22 cellular contexts compared by ENCODE assay signal in the genomic region with DNA sequence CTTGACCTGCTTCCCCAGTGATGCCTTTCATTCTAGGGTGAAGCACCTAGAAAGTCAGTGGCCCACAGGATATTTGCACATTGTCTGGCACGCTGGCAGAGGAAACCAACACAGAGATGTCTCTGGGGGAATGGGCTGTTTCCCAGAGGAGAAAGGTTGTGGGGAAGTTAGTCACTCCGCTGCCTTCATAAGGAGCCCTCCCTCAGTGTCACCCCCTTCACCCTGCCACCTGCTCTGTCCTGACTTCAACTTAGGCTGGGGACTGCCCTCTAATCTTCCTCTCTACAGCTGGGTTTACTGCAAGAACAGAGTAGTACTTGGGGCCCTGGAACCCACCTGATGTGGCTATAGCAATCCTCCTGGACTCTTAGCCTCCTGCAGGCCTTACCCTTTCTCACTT. TPM values are rescaled to one million over a fixed set of nuclear protein-coding genes. Genes with fewer than 3 reads are reported as not detected.
DNase-seq lines count a peak whose midpoint lies in the region; ATAC-seq, FAIRE-seq and TF ChIP-seq lines count a peak whose summit lies in the region.
"Had no signal": no experiment of that assay in that cellular context is flagged by ENCODE, and none has a peak within 500 bp of the region (broad histone marks: within the 10 kb centered on the region; RNA-seq: fewer than 3 reads in every experiment).

No MANE protein-coding gene starts in this region.

- 36 to 68% methylated on average over 2 of the region's 2 CpGs for WGBS in thyroid gland, 2 donors

- H3K4me1 Mint-ChIP-seq in progenitor cell of endocrine pancreas (ENCODE audit: low read depth), result peaks cover 15% of the 10 kb centered on the region

- DNase-seq in cardiac muscle cell (ENCODE audit: low read depth in 1 of 2, low spot score in 1 of 2), result no peak
- DNase-seq in left cardiac atrium, result no peak
- peak; percentile 60 for DNase-seq in NCI-H82 (lab: John Stamatoyannopoulos, UW)
- DNase-seq in erythroblast (lab: John Stamatoyannopoulos, UW), result no peak
- DNase-seq in thyroid gland, result peak; percentile 28 to 30
- DNase-seq in mucosa of descending colon, result no peak
- no peak for DNase-seq in H54 (ENCODE audit: insufficient read length, low spot score)
- no peak for DNase-seq in progenitor cell of endocrine pancreas (ENCODE audit: low spot score, unreplicated experiment)
- DNase-seq: 8988T; BE2C; Calu3; CD8-positive, alpha-beta T cell; GOT3; NCI-H1105 treated with DMSO at 0.1 percent for 48 hours; NCI-H1694; NCI-H2081 treated with DMSO at 0.1 percent for 48 hours; NCI-H510A; NCI-H748 treated with DMSO at 0.1 percent for 48 hours; OCI-M1; SIG-M5 had no signal

- TF ChIP-seq POLR2A in erythroblast (IDR thresholded peaks at IDR 0.05; ENCODE audit: low read length) (peak; percentile 22), thyroid gland (IDR thresholded peaks at IDR 0.05) (no peak), H54 (IDR thresholded peaks at IDR 0.05; ENCODE audit: low read depth, low read length) (no peak)

- FAIRE-seq in H54 (lab: Jason Lieb, UNC), result no peak
- FAIRE-seq: GM12878, K562 had no signal

- ATAC-seq in left cardiac atrium (no peak), mucosa of descending colon (no peak)
- ATAC-seq: CD8-positive, alpha-beta T cell; GM12878 had no signal

- H3K27me3 ChIP-seq in cardiac muscle cell (no peaks in the 10 kb centered on the region), thyroid gland (no peaks in the 10 kb centered on the region)
- H3K27me3 ChIP-seq: BE2C had no signal

- intact Hi-C loops in left cardiac atrium (cut with DNase I), result no loop called here
- intact Hi-C loops in thyroid gland (cut with DNase I), result loop anchor here (10.0 kb wide), 2 partner anchors 158 to 258 kb away; no protein-coding TSS in a partner anchor
- intact Hi-C loops in mucosa of descending colon (cut with DNase I, micrococcal nuclease), result no loop called here

- TF ChIP-seq CTCF in cardiac muscle cell (IDR thresholded peaks at IDR 0.05; ENCODE audit: low read depth, low read length) (no peak), thyroid gland (IDR thresholded peaks at IDR 0.05) (no peak), mucosa of descending colon (IDR thresholded peaks at IDR 0.05) (no peak), progenitor cell of endocrine pancreas (IDR thresholded peaks at IDR 0.05; ENCODE audit: unreplicated experiment) (no peak)

- no peaks in the 10 kb centered on the region for H3K9me3 ChIP-seq in cardiac muscle cell (ENCODE audit: low read depth)
- H3K9me3 ChIP-seq in thyroid gland, result no peaks in the 10 kb centered on the region
- H3K9me3 ChIP-seq in mucosa of descending colon, result no peaks in the 10 kb centered on the region
- H3K9me3 ChIP-seq: BE2C had no signal

- H3K27me3 Mint-ChIP-seq in progenitor cell of endocrine pancreas, result no peaks in the 10 kb centered on the region

- H3K27ac Mint-ChIP-seq in progenitor cell of endocrine pancreas, result no peak overlapping the region
- H3K27ac Mint-ChIP-seq: CD8-positive, alpha-beta T cell had no signal

- H3K36me3 ChIP-seq in cardiac muscle cell (peaks cover 8% of the 10 kb centered on the region), thyroid gland (peaks cover 0 to 10% of the 10 kb centered on the region in 2 donors), mucosa of descending colon (ENCODE audit: low read depth) (no peaks in the 10 kb centered on the region)

- H3K9me3 Mint-ChIP-seq in progenitor cell of endocrine pancreas (ENCODE audit: low read depth), result peaks cover 3% of the 10 kb centered on the region
- H3K9me3 Mint-ChIP-seq: CD8-positive, alpha-beta T cell had no signal

- no peak overlapping the region for H3K4me3 ChIP-seq in cardiac muscle cell
- no peak overlapping the region for H3K4me3 ChIP-seq in thyroid gland (replicated peaks in 1 of 3)
- H3K4me3 ChIP-seq in mucosa of descending colon, result no peak overlapping the region
- H3K4me3 ChIP-seq: GM12878, K562 had no signal

- H3K4me1 ChIP-seq in cardiac muscle cell (ENCODE audit: low read depth) (peaks cover 42% of the 10 kb centered on the region), thyroid gland (peaks cover 31 to 52% of the 10 kb centered on the region in 2 donors), mucosa of descending colon (ENCODE audit: low read depth) (peaks cover 14% of the 10 kb centered on the region)

- peaks cover 1% of the 10 kb centered on the region for H3K36me3 Mint-ChIP-seq in progenitor cell of endocrine pancreas (ENCODE audit: insufficient read depth)
- H3K36me3 Mint-ChIP-seq: CD8-positive, alpha-beta T cell had no signal

- peak overlapping the region; percentile 66 for H3K27ac ChIP-seq in cardiac muscle cell
- H3K27ac ChIP-seq in thyroid gland, result peak overlapping the region in 2 of 3 donors; percentile 10 to 28

- H3K4me3 Mint-ChIP-seq in progenitor cell of endocrine pancreas (ENCODE audit: low read depth), result no peak overlapping the region
- H3K4me3 Mint-ChIP-seq: CD8-positive, alpha-beta T cell had no signal

RNA-seq across cellular contexts. Expression of gene KLHDC8B, which starts 5.7 kb away (rescaled TPM):
- total RNA-seq in cardiac muscle cell (158 and 173 TPM in 2 replicates), left cardiac atrium (10 to 100 TPM; 35.6 to 55.9 TPM), thyroid gland (10 to 100 TPM; 47.0 to 60.9 (median 57.2) TPM), mucosa of descending colon (10 to 100 TPM in 1 of 3 donors, 1 to 10 TPM in 2; 6.3 to 68.4 (median 6.3) TPM), progenitor cell of endocrine pancreas (38.7 and 41.4 TPM in 2 replicates)
- 162 and 188 TPM in 2 replicates for polyA plus RNA-seq in cardiac muscle cell

RNA-seq across cellular contexts. Expression of gene CCDC71, which starts 10.9 kb away (rescaled TPM):
- total RNA-seq in cardiac muscle cell (44.4 and 59.2 TPM in 2 replicates), left cardiac atrium (10 to 100 TPM; 12.3 to 15.3 TPM), thyroid gland (10 to 100 TPM; 35.2 to 63.7 (median 58.5) TPM), mucosa of descending colon (10 to 100 TPM; 15.2 to 20.7 (median 19.9) TPM), progenitor cell of endocrine pancreas (28.6 and 29.8 TPM in 2 replicates)
- 0.39 and 0.56 TPM in 2 replicates for polyA plus RNA-seq in cardiac muscle cell

RNA-seq across cellular contexts. Expression of gene LAMB2, which starts 44.2 kb away (rescaled TPM):
- 875 and 1,233 TPM in 2 replicates for total RNA-seq in cardiac muscle cell
- polyA plus RNA-seq in cardiac muscle cell, result 615 and 708 TPM in 2 replicates
- total RNA-seq in left cardiac atrium, result 100 to 1,000 TPM; 629 to 714 TPM
- 100 to 1,000 TPM; 452 to 573 (median 527) TPM for total RNA-seq in thyroid gland
- total RNA-seq in mucosa of descending colon, result 100 to 1,000 TPM in 1 of 3 donors, 10 to 100 TPM in 2; 52.1 to 354 (median 82.0) TPM
- 273 and 278 TPM in 2 replicates for total RNA-seq in progenitor cell of endocrine pancreas
- total RNA-seq: CD8-positive, alpha-beta T cell had no signal

RNA-seq across cellular contexts. Expression of gene USP19, which starts 56.5 kb away (rescaled TPM):
- total RNA-seq in cardiac muscle cell (103 and 122 TPM in 2 replicates), left cardiac atrium (10 to 100 TPM; 38.3 to 49.5 TPM), thyroid gland (100 to 1,000 TPM in 1 of 4 donors, 10 to 100 TPM in 3; 72.3 to 104 (median 77.4) TPM), mucosa of descending colon (10 to 100 TPM; 65.7 to 84.7 (median 82.6) TPM), progenitor cell of endocrine pancreas (76.2 and 81.1 TPM in 2 replicates)
- 50.5 and 61.8 TPM in 2 replicates for polyA plus RNA-seq in cardiac muscle cell

Comparison
In these comparisons a context has a peak if more than half of its experiments do, and no peak if none do; other contexts are left out.
1. DNase-seq: peak in NCI-H82 (single experiment) and thyroid gland (2 of 2); none in cardiac muscle cell (0 of 2), left cardiac atrium (single experiment), erythroblast (0 of 2), mucosa of descending colon (0 of 3), H54 (single experiment) and progenitor cell of endocrine pancreas (single experiment).